8 cellular contexts compared by ENCODE assay signal in genomic region chr11:123653997-123654565, GRCh38. TPM values are rescaled to one million over a fixed set of nuclear protein-coding genes. Genes with fewer than 3 reads are reported as not detected.
DNase-seq lines count a peak whose midpoint lies in the region; ATAC-seq lines count a peak whose summit lies in the region.

No MANE protein-coding gene starts in this region.

- DNase-seq in DMS 273 (lab: John Stamatoyannopoulos, UW; ENCODE audit: unreplicated experiment) (peak; percentile 65), UCSD-AML1 (lab: John Stamatoyannopoulos, UW; ENCODE audit: unreplicated experiment) (peak; percentile 30), lung microvascular endothelial cell (ENCODE audit: low read depth in 2 of 2) (peak; percentile 38 to 43), midbrain (lab: John Stamatoyannopoulos, UW) (no peak)
- DNase-seq in effector memory CD8-positive, alpha-beta T cell: no peak
- DNase-seq in effector CD8-positive, alpha-beta T cell (lab: John Stamatoyannopoulos, UW): no peak

- H3K4me1 ChIP-seq in subcutaneous abdominal adipose tissue (ENCODE audit: control insufficient read depth in 5 of 5, insufficient read depth in 5 of 5, low read length in 5 of 5): peaks cover 0 to 21% (median 17%) of the 10 kb centered on the region in 5 donors

- peaks cover 0 to 13% of the 10 kb centered on the region in 2 donors for H3K9me3 Mint-ChIP-seq in effector memory CD8-positive, alpha-beta T cell

- peaks cover 41 to 51% of the 10 kb centered on the region in 2 donors for H3K27me3 Mint-ChIP-seq in effector memory CD8-positive, alpha-beta T cell

- ATAC-seq in HG03521 (IDR thresholded peaks at IDR 0.05; ENCODE audit: unreplicated experiment): peak; percentile 50
- no peak for ATAC-seq in effector memory CD8-positive, alpha-beta T cell (replicated peaks)

- H3K4me1 Mint-ChIP-seq in effector memory CD8-positive, alpha-beta T cell (ENCODE audit: low read depth in 2 of 2): no peaks in the 10 kb centered on the region

- peak overlapping the region in 2 of 5 donors; percentile 43 to 44 for H3K9ac ChIP-seq in subcutaneous abdominal adipose tissue (ENCODE audit: low read length in 5 of 5)

- H3K9me3 ChIP-seq in subcutaneous abdominal adipose tissue (ENCODE audit: control insufficient read depth in 5 of 5, low read length in 5 of 5): no peaks in the 10 kb centered on the region

- H3K36me3 Mint-ChIP-seq in effector memory CD8-positive, alpha-beta T cell (ENCODE audit: insufficient read depth): no peaks in the 10 kb centered on the region

- no peak overlapping the region for H3K27ac ChIP-seq in subcutaneous abdominal adipose tissue (ENCODE audit: low read depth, low read length)

- H3K27ac Mint-ChIP-seq in effector memory CD8-positive, alpha-beta T cell: no peak overlapping the region

- H3K36me3 ChIP-seq in subcutaneous abdominal adipose tissue (ENCODE audit: control insufficient read depth in 5 of 5, insufficient read depth in 5 of 5, low read length in 5 of 5): no peaks in the 10 kb centered on the region

- peaks cover 3 to 20% (median 6%) of the 10 kb centered on the region in 5 donors for H3K27me3 ChIP-seq in subcutaneous abdominal adipose tissue (ENCODE audit: control insufficient read depth in 5 of 5, insufficient read depth in 4 of 5, low read length in 5 of 5)

- peak overlapping the region; percentile 47 to 54 for H3K4me3 Mint-ChIP-seq in effector memory CD8-positive, alpha-beta T cell

- H3K4me3 ChIP-seq in subcutaneous abdominal adipose tissue (ENCODE audit: low read depth in 1 of 5, low read length in 5 of 5): peak overlapping the region; percentile 65 to 79 (median 75)

RNA-seq across cellular contexts. Expression of gene SCN3B, which starts 0.3 kb away (rescaled TPM):
- total RNA-seq in lung microvascular endothelial cell: 0.87 and 6.7 TPM in 2 replicates

Comparison
In these comparisons a context has a peak if more than half of its experiments do, and no peak if none do; other contexts are left out.
1. DNase-seq: peak in DMS 273 (single experiment), UCSD-AML1 (single experiment) and lung microvascular endothelial cell (2 of 2); none in effector memory CD8-positive, alpha-beta T cell (0 of 3), effector CD8-positive, alpha-beta T cell (single experiment) and midbrain (single experiment).